In genomic region chr16:27314161-27314723, GRCh38 we compare ENCODE assay signal across 8 cellular contexts. TPM values are rescaled to one million over a fixed set of nuclear protein-coding genes. Genes with fewer than 3 reads are reported as not detected.
A peak's percentile ranks its signal among the peaks of the same experiment; 100 is the strongest.
DNase-seq lines count a peak whose midpoint lies in the region; ATAC-seq and TF ChIP-seq lines count a peak whose summit lies in the region.

No MANE protein-coding gene starts in this region.

- H3K9me3 ChIP-seq in T-helper 17 cell (ENCODE audit: control insufficient read depth, low read length, poor library complexity, severe bottlenecking), result no peaks in the 10 kb centered on the region

- H3K27me3 Mint-ChIP-seq in T-helper 17 cell, result no peaks in the 10 kb centered on the region
- no peaks in the 10 kb centered on the region for H3K27me3 Mint-ChIP-seq in MCF 10A (ENCODE audit: insufficient read depth, unreplicated experiment)

- no peak for TF ChIP-seq CTCF in MCF 10A (IDR thresholded peaks at IDR 0.05; ENCODE audit: unreplicated experiment)

- H3K27ac Mint-ChIP-seq in T-helper 17 cell (peak overlapping the region; percentile 97), MCF 10A (ENCODE audit: low read depth, unreplicated experiment) (peak overlapping the region; percentile 51)

- H3K9me3 Mint-ChIP-seq in MCF 10A (ENCODE audit: unreplicated experiment), result no peaks in the 10 kb centered on the region

- ATAC-seq in HG02973 (IDR thresholded peaks at IDR 0.05; ENCODE audit: unreplicated experiment) (peak; percentile 33), T-helper 17 cell (peak; percentile 32)

- peaks cover 50% of the 10 kb centered on the region for H3K4me1 Mint-ChIP-seq in T-helper 17 cell
- H3K4me1 Mint-ChIP-seq in MCF 10A (ENCODE audit: insufficient read depth, unreplicated experiment), result peaks cover 39% of the 10 kb centered on the region

- POLR2A ChIA-PET in MCF 10A (lab: Yijun Ruan, JAX), result interaction anchor here (0.6 to 1.1 kb wide), 2 partner anchors 56 to 110 kb away, joined by 3 to 5 read pairs; no protein-coding TSS in a partner anchor

- DNase-seq in GM04504 (ENCODE audit: low read depth), result peak; percentile 68
- DNase-seq in T-helper 17 cell, result peak in 1 of 3 donors; percentile 26
- peak; percentile 93 for DNase-seq in MCF 10A (ENCODE audit: unreplicated experiment)
- DNase-seq in islet precursor cell, result peak; percentile 79
- DNase-seq in stimulated activated CD4-positive, alpha-beta T cell treated with anti-CD3 and anti-CD28 coated beads, Interleukin-12 subunit alpha, Interleukin-12 subunit beta, amount 100 ng/mL, for 48 hours (ENCODE audit: low read depth in 2 of 3, low spot score in 1 of 3), result peak in 2 of 3 donors; percentile 62 to 69
- DNase-seq in UCSD-AML1 (lab: John Stamatoyannopoulos, UW; ENCODE audit: unreplicated experiment), result no peak
- no peak for DNase-seq in NCI-H1694 treated with DMSO at 0.1 percent for 48 hours (lab: John Stamatoyannopoulos, UW)

- H3K4me3 Mint-ChIP-seq in T-helper 17 cell, result peak overlapping the region; percentile 99
- H3K4me3 Mint-ChIP-seq in MCF 10A (ENCODE audit: unreplicated experiment), result peak overlapping the region; percentile 81

- BruUV-seq in MCF 10A (replicated peaks; lab: Mats Ljungman, UMichigan), result TSS peak; percentile 80

- intact Hi-C loops in MCF 10A (cut with micrococcal nuclease), result loop anchor here (2.0 kb wide), 1 partner anchor 45 kb away; the partner anchor contains the start of gene NSMCE1

- CTCF ChIA-PET in MCF 10A (lab: Yijun Ruan, JAX), result no interaction called here

- H3K36me3 Mint-ChIP-seq in T-helper 17 cell (ENCODE audit: low read depth) (peaks cover 3% of the 10 kb centered on the region), MCF 10A (ENCODE audit: insufficient read depth, unreplicated experiment) (peaks cover 11% of the 10 kb centered on the region)

RNA-seq across cellular contexts. Expression of gene IL4R, which starts 0.5 kb away (rescaled TPM):
- 100 to 1,000 TPM; 156 to 173 TPM for total RNA-seq in T-helper 17 cell
- total RNA-seq in MCF 10A (2022), result 50.4 and 51.9 TPM in 2 replicates

RNA-seq across cellular contexts. Expression of gene NSMCE1, which starts 45.7 kb away (rescaled TPM):
- total RNA-seq in T-helper 17 cell, result 10 to 100 TPM; 35.1 to 49.2 TPM
- total RNA-seq in MCF 10A (2022), result 106 and 119 TPM in 2 replicates

Comparison
In these comparisons a context has a peak if more than half of its experiments do, and no peak if none do; other contexts are left out.
1. DNase-seq: peak in GM04504 (single experiment), MCF 10A (single experiment), islet precursor cell (single experiment) and stimulated activated CD4-positive, alpha-beta T cell treated with anti-CD3 and anti-CD28 coated beads, Interleukin-12 subunit alpha, Interleukin-12 subunit beta, amount 100 ng/mL, for 48 hours (2 of 3); none in UCSD-AML1 (single experiment) and NCI-H1694 treated with DMSO at 0.1 percent for 48 hours (single experiment).